ENCODE assay signal across 8 cellular contexts in the genomic region with DNA sequence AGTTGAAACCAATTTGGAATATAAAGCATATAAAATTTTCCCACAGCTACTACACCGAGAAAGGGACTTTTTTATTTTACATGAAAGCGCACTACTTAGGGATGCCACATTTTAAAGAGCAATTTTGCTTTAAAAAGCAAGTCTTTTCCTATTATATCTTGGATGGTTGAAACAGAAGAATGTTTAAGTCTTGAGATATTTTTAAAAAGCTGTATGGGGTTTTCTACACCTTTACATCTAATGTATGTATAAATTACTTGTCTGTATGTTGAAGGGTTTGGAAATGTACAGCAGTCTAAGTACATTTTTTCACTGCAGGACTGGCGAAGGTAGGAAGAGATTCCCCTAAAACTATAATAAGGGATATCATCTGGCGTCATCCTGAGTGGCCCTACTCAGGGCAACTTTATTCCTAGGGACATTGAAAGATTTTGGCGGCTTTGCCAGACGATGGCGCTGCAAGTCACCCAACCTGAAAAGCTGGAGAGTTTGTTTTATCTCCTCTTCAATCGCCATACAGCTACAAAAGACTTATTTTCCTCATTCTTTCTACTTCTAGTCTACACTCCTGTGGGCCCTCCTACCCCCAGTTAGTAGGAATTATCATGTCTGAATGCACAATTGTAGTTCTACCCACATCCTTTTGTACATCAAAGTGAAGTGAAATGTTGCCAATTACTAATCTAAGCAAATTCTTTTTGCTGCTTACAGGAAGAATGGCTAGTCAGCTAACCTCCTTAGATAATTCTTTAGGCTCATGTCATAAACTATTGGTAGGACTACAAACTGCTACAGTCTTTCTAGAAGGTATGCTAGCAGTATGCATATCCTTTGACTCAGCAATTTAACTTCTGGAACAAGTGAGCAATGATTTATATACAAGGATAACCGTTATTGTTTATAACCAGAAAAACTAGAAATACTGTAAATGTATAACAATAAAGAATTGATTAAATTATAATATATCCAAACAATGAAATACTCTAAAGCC. TPM values are rescaled to one million over a fixed set of nuclear protein-coding genes. Genes with fewer than 3 reads are reported as not detected.
DNase-seq lines count a peak whose midpoint lies in the region; FAIRE-seq lines count a peak whose summit lies in the region.

No MANE protein-coding gene starts in this region.

- H3K79me1 ChIP-seq in neuronal stem cell (ENCODE audit: low read depth, low read length) = peaks cover 2% of the 10 kb centered on the region

- no peak overlapping the region for H3K23ac ChIP-seq in neuronal stem cell (ENCODE audit: low read depth, low read length, poor library complexity)

- no peak overlapping the region for H2BK120ac ChIP-seq in neuronal stem cell (ENCODE audit: low read depth, low read length)

- H3K36me3 ChIP-seq in ES-I3 (ENCODE audit: insufficient read depth, low read length) (no peaks in the 10 kb centered on the region), H7 (replicated peaks; ENCODE audit: control insufficient read depth, insufficient read depth, low read length) (no peaks in the 10 kb centered on the region), neuronal stem cell (replicated peaks in 1 of 2; ENCODE audit: control insufficient read depth in 2 of 2, insufficient read depth in 2 of 2, low read length in 2 of 2) (peaks cover 0 to 5% of the 10 kb centered on the region in 2 donors), thymus (ENCODE audit: control insufficient read depth, insufficient read depth) (no peaks in the 10 kb centered on the region)

- peak overlapping the region; percentile 46 for H3K27ac ChIP-seq in neuronal stem cell (replicated peaks; ENCODE audit: low read length)
- peak overlapping the region; percentile 61 for H3K27ac ChIP-seq in thymus (ENCODE audit: low read depth)

- no peak overlapping the region for H2AK5ac ChIP-seq in neuronal stem cell (ENCODE audit: low read depth, low read length)

- DNase-seq in H7 (peak; percentile 58), LoVo (ENCODE audit: low spot score) (peak; percentile 74), SIG-M5 treated with dmso at 0.1 percent for 504 hours (lab: John Stamatoyannopoulos, UW; ENCODE audit: unreplicated experiment) (peak; percentile 71), frontal cortex (ENCODE audit: low spot score in 2 of 2) (peak; percentile 44 to 58), neuronal stem cell (ENCODE audit: low spot score) (peak; percentile 61)
- DNase-seq in activated naive CD4-positive, alpha-beta T cell (lab: John Stamatoyannopoulos, UW) = peak; percentile 2 to 60 (median 22)

- no peak overlapping the region for H2BK5ac ChIP-seq in neuronal stem cell (ENCODE audit: low read length)

- H3K4me3 ChIP-seq in H7 (ENCODE audit: insufficient read depth, low read depth, low read length) (peak overlapping the region; percentile 54), neuronal stem cell (ENCODE audit: low read length in 2 of 2) (peak overlapping the region; percentile 68 to 87), thymus (ENCODE audit: low read length) (peak overlapping the region; percentile 61)

- H2BK12ac ChIP-seq in neuronal stem cell (ENCODE audit: low read length) = no peak overlapping the region

- H2BK15ac ChIP-seq in neuronal stem cell (ENCODE audit: low read length) = no peak overlapping the region

- no peak overlapping the region for H4K8ac ChIP-seq in neuronal stem cell (ENCODE audit: low read depth, low read length)

- no peaks in the 10 kb centered on the region for H3K27me3 ChIP-seq in H7 (ENCODE audit: control insufficient read depth, insufficient read depth, low read length)
- no peaks in the 10 kb centered on the region for H3K27me3 ChIP-seq in neuronal stem cell (ENCODE audit: control insufficient read depth in 3 of 3, insufficient read depth in 3 of 3, low read depth in 1 of 3, low read length in 3 of 3)
- no peaks in the 10 kb centered on the region for H3K27me3 ChIP-seq in thymus (ENCODE audit: control insufficient read depth, insufficient read depth)

- H3K4me2 ChIP-seq in neuronal stem cell (ENCODE audit: insufficient read depth, low read length, poor library complexity, severe bottlenecking) = peak overlapping the region; percentile 14

- H3K18ac ChIP-seq in neuronal stem cell (ENCODE audit: low read length) = no peak overlapping the region

- no peak overlapping the region for H4K91ac ChIP-seq in neuronal stem cell (ENCODE audit: low read depth, low read length, poor library complexity)

- H3K9ac ChIP-seq in ES-I3 (ENCODE audit: low read depth, low read length) (peak overlapping the region; percentile 61), neuronal stem cell (ENCODE audit: low read depth, low read length, poor library complexity) (no peak overlapping the region)

- no peak overlapping the region for H3K14ac ChIP-seq in neuronal stem cell (ENCODE audit: low read length)

- whole genome bisulfite sequencing in neuronal stem cell (ENCODE audit: extremely low coverage in 2 of 2, insufficient read length in 2 of 2, insufficient replicate concordance in 1 of 2), 2 donors = no CpG with 5 or more reads among the region's 9 CpGs
- 6% methylated on average over 9 of the region's 9 CpGs for WGBS in thymus

- no peaks in the 10 kb centered on the region for H3K9me3 ChIP-seq in ES-I3 (ENCODE audit: control insufficient read depth, insufficient read depth, low read length)
- H3K9me3 ChIP-seq in neuronal stem cell (replicated peaks in 1 of 2; ENCODE audit: control insufficient read depth in 2 of 2, insufficient read depth in 1 of 2, low read depth in 1 of 2, low read length in 2 of 2) = no peaks in the 10 kb centered on the region
- no peaks in the 10 kb centered on the region for H3K9me3 ChIP-seq in thymus (ENCODE audit: control insufficient read depth)

- H2AFZ ChIP-seq in neuronal stem cell (ENCODE audit: low read length) = peak overlapping the region; percentile 96

- no peak for FAIRE-seq in frontal cortex (lab: Jason Lieb, UNC)

- H3K4me1 ChIP-seq in ES-I3 (ENCODE audit: insufficient read depth, low read length) (no peaks in the 10 kb centered on the region; the same call in 1 of the 2 replicates), neuronal stem cell (ENCODE audit: control insufficient read depth in 2 of 2, insufficient read depth in 1 of 2, low read depth in 1 of 2, low read length in 2 of 2) (peaks cover 0 to 4% of the 10 kb centered on the region in 2 donors), thymus (ENCODE audit: control insufficient read depth, insufficient read depth, low read length) (peaks cover 10% of the 10 kb centered on the region)

- H3K4ac ChIP-seq in neuronal stem cell (ENCODE audit: low read length) = no peak overlapping the region

RNA-seq across cellular contexts. Expression of a gene that starts 0.8 kb away (rescaled TPM):
- total RNA-seq in H7 (2014; rRNA removed; shearing (Covaris generic)) = 3.3 and 4.7 TPM in 2 replicates
- 28.1 TPM for total RNA-seq in frontal cortex
- 10.4 TPM for polyA plus RNA-seq in neuronal stem cell (2013, experiment 1 of 2)
- 10.0 TPM for polyA plus RNA-seq in neuronal stem cell (2013, experiment 2 of 2)
- 9.9 TPM for polyA plus RNA-seq in thymus

RNA-seq across cellular contexts. Expression of a gene that starts 7.2 kb away (rescaled TPM):
- 15.9 and 19.6 TPM in 2 replicates for total RNA-seq in H7 (2014; rRNA removed; shearing (Covaris generic))
- 92.9 TPM for total RNA-seq in frontal cortex
- polyA plus RNA-seq in neuronal stem cell (2013, experiment 1 of 2) = 22.6 TPM
- polyA plus RNA-seq in neuronal stem cell (2013, experiment 2 of 2) = 20.7 TPM
- polyA plus RNA-seq in thymus = 11.6 TPM

Comparison
In these comparisons a context has a peak if more than half of its experiments do, and no peak if none do; other contexts are left out.
1. Peak in every context shown above with its lines: DNase-seq, H3K4me3 ChIP-seq and H3K27ac ChIP-seq.
2. DNase-seq: peak in every context shown above with its lines; median percentile 74 in LoVo; 71 in SIG-M5 treated with dmso at 0.1 percent for 504 hours; 61 in neuronal stem cell; 58 in H7; 51 in frontal cortex; 22 in activated naive CD4-positive, alpha-beta T cell.